Comparison of ENCODE assay signal across 10 cellular contexts in genomic region chr22:39173050-39173706, GRCh38. TPM values are rescaled to one million over a fixed set of nuclear protein-coding genes. Genes with fewer than 3 reads are reported as not detected.
DNase-seq lines count a peak whose midpoint lies in the region; ATAC-seq and TF ChIP-seq lines count a peak whose summit lies in the region.
"Had no signal": no experiment of that assay in that cellular context is flagged by ENCODE, and none has a peak within 500 bp of the region (broad histone marks: within the 10 kb centered on the region; RNA-seq: fewer than 3 reads in every experiment).

No MANE protein-coding gene starts in this region.

- H3K27ac Mint-ChIP-seq in endothelial cell (ENCODE audit: unreplicated experiment) (peak overlapping the region; percentile 100), nephron (peak overlapping the region in 2 of 3 experiments; percentile 47 to 92)

- H3K4me1 Mint-ChIP-seq in endothelial cell (ENCODE audit: unreplicated experiment) = peaks cover 57% of the 10 kb centered on the region
- H3K4me1 Mint-ChIP-seq in nephron = peaks cover 51% of the 10 kb centered on the region

- no peaks in the 10 kb centered on the region for H3K36me3 Mint-ChIP-seq in endothelial cell (ENCODE audit: low read depth, unreplicated experiment)
- H3K36me3 Mint-ChIP-seq in nephron (ENCODE audit: low read depth) = no peaks in the 10 kb centered on the region

- ATAC-seq in Right ventricle myocardium superior (ENCODE audit: poor library complexity) = no peak

- DNase-seq in cardiac septum (ENCODE audit: low spot score) = peak; percentile 50
- no peak for DNase-seq in Right ventricle myocardium superior
- DNase-seq in endothelial cell (ENCODE audit: low spot score) = no peak
- peak; percentile 42 for DNase-seq in ureter (ENCODE audit: low spot score)
- no peak for DNase-seq in NOMO-1 treated with DMSO at 0.1 percent for 48 hours (lab: John Stamatoyannopoulos, UW; ENCODE audit: unreplicated experiment)
- DNase-seq in GDM1 (lab: John Stamatoyannopoulos, UW) = no peak
- DNase-seq in Ammon's horn (ENCODE audit: low spot score) = no peak
- DNase-seq: Karpas-422, NCI-H748 treated with DMSO at 0.1 percent for 48 hours had no signal

- TF ChIP-seq CTCF in endothelial cell (IDR thresholded peaks at IDR 0.05; ENCODE audit: unreplicated experiment) (no peak), nephron (IDR thresholded peaks at IDR 0.05; ENCODE audit: unreplicated experiment in 3 of 3) (no peak)

- H3K4me3 Mint-ChIP-seq in endothelial cell (ENCODE audit: unreplicated experiment) (peak overlapping the region; percentile 34), nephron (no peak overlapping the region)

- H3K9me3 Mint-ChIP-seq in endothelial cell (ENCODE audit: unreplicated experiment) = no peaks in the 10 kb centered on the region
- no peaks in the 10 kb centered on the region for H3K9me3 Mint-ChIP-seq in nephron

- H3K27me3 Mint-ChIP-seq in endothelial cell (ENCODE audit: unreplicated experiment) = peaks cover 10% of the 10 kb centered on the region
- peaks cover 20% of the 10 kb centered on the region for H3K27me3 Mint-ChIP-seq in nephron (ENCODE audit: low read depth)

- intact Hi-C loops in cardiac septum (cut with DNase I) (loop anchor here (5.0 kb wide), 1 partner anchor 344 kb away; no protein-coding TSS in a partner anchor), Right ventricle myocardium superior (cut with DNase I) (loop anchor here (10.0 kb wide), 1 partner anchor 352 kb away; the partner anchor contains the start of gene ATF4)

RNA-seq across cellular contexts. Expression of gene CBX7, which starts 20.7 kb away (rescaled TPM):
- 89.6 TPM for total RNA-seq in cardiac septum
- 69.9 TPM for total RNA-seq in Right ventricle myocardium superior
- 3.5 TPM for total RNA-seq in endothelial cell (ENCODE audit: unreplicated experiment)
- 63.6 TPM for total RNA-seq in ureter

Comparison
In these comparisons a context has a peak if more than half of its experiments do, and no peak if none do; other contexts are left out.
1. DNase-seq: peak in cardiac septum (single experiment) and ureter (single experiment); none in Right ventricle myocardium superior (single experiment), endothelial cell (single experiment), NOMO-1 treated with DMSO at 0.1 percent for 48 hours (single experiment), GDM1 (single experiment) and Ammon's horn (single experiment).
2. RNA of gene CBX7, which starts 20.7 kb away (total RNA-seq): 89.6 TPM in cardiac septum (single experiment), 69.9 TPM in Right ventricle myocardium superior (single experiment) and 63.6 TPM in ureter (single experiment); 3.5 TPM in endothelial cell (single experiment); every median in the first group is over 10 times any median in the second.